1 cellular context compared by ENCODE assay signal in the genomic region with DNA sequence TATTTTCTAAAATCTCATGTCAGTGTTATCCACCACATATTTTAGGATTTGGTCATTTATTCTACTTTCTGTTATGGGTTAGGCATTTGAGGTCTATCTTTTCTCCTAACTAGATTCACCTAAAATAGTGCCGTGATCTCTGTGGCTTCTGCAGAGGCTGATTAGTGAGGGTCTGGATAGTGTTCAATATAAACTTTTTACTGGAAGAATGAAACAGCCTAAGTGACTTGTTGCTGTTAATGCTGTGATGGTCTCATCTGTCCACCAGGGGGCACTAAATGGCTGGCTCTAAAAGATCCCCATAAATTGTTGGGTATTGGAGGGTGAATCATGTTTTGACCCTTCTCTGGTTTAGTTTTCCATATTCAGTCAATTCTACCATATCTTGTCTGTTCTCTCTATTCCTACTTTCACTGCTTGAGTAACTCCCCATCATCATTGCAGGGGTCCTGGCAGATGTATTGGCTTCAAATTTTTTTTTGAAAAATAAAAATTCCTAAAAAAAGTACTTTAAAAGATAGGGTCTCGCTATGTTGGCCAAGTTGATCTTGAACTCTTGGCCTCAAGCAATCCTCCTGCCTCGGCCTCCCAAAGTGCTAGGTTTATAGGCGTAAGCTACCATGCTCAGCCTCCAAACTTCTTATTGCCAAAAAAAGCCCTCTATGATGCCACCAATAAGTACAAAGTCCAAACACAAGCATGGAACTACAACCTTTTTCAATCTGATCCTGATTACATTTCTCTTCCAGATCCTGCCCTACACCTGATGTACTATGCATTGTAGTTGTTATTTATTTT.
A peak's percentile ranks its signal among the peaks of the same experiment; 100 is the strongest.
TF ChIP-seq lines count a peak whose summit lies in the region.

No MANE protein-coding gene starts in this region.

TF ChIP-seq in HepG2, 621 proteins besides CTCF, POLR2A, EP300 and RAD21 (continued from another document and continues in another):
- no peak for TF ChIP-seq GZF1 (CRISPR knock-in tag; IDR thresholded peaks at IDR 0.05)
- TF ChIP-seq, protein P1, sequence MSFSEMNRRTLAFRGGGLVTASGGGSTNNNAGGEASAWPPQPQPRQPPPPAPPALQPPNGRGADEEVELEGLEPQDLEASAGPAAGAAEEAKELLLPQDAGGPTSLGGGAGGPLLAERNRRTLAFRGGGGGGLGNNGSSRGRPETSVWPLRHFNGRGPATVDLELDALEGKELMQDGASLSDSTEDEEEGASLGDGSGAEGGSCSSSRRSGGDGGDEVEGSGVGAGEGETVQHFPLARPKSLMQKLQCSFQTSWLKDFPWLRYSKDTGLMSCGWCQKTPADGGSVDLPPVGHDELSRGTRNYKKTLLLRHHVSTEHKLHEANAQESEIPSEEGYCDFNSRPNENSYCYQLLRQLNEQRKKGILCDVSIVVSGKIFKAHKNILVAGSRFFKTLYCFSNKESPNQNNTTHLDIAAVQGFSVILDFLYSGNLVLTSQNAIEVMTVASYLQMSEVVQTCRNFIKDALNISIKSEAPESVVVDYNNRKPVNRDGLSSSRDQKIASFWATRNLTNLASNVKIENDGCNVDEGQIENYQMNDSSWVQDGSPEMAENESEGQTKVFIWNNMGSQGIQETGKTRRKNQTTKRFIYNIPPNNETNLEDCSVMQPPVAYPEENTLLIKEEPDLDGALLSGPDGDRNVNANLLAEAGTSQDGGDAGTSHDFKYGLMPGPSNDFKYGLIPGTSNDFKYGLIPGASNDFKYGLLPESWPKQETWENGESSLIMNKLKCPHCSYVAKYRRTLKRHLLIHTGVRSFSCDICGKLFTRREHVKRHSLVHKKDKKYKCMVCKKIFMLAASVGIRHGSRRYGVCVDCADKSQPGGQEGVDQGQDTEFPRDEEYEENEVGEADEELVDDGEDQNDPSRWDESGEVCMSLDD (CRISPR knock-in tag; IDR thresholded peaks at IDR 0.05; ENCODE audit: borderline replicate concordance): no peak
- no peak for TF ChIP-seq RFX1 (IDR thresholded peaks at IDR 0.05)
- no peak for TF ChIP-seq ZFP1 (CRISPR knock-in tag; IDR thresholded peaks at IDR 0.05)
- no peak for TF ChIP-seq PHF21A (CRISPR knock-in tag; IDR thresholded peaks at IDR 0.05)
- TF ChIP-seq EHMT2 (IDR thresholded peaks at IDR 0.05; ENCODE audit: borderline replicate concordance, low read depth, low read length): 0 out of 2 replicates have a peak, but pooled peaks have one; percentile 45
- no peak for TF ChIP-seq RORA (CRISPR knock-in tag; IDR thresholded peaks at IDR 0.05)
- TF ChIP-seq ZSCAN20 (CRISPR knock-in tag; IDR thresholded peaks at IDR 0.05; ENCODE audit: borderline replicate concordance): no peak
- TF ChIP-seq, protein P2, sequence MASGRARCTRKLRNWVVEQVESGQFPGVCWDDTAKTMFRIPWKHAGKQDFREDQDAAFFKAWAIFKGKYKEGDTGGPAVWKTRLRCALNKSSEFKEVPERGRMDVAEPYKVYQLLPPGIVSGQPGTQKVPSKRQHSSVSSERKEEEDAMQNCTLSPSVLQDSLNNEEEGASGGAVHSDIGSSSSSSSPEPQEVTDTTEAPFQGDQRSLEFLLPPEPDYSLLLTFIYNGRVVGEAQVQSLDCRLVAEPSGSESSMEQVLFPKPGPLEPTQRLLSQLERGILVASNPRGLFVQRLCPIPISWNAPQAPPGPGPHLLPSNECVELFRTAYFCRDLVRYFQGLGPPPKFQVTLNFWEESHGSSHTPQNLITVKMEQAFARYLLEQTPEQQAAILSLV (CRISPR knock-in tag; IDR thresholded peaks at IDR 0.05; ENCODE audit: borderline replicate concordance): no peak
- no peak for TF ChIP-seq ZNF777 (CRISPR knock-in tag; IDR thresholded peaks at IDR 0.05)
- TF ChIP-seq, protein P3, sequence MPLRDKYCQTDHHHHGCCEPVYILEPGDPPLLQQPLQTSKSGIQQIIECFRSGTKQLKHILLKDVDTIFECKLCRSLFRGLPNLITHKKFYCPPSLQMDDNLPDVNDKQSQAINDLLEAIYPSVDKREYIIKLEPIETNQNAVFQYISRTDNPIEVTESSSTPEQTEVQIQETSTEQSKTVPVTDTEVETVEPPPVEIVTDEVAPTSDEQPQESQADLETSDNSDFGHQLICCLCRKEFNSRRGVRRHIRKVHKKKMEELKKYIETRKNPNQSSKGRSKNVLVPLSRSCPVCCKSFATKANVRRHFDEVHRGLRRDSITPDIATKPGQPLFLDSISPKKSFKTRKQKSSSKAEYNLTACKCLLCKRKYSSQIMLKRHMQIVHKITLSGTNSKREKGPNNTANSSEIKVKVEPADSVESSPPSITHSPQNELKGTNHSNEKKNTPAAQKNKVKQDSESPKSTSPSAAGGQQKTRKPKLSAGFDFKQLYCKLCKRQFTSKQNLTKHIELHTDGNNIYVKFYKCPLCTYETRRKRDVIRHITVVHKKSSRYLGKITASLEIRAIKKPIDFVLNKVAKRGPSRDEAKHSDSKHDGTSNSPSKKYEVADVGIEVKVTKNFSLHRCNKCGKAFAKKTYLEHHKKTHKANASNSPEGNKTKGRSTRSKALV (CRISPR knock-in tag; IDR thresholded peaks at IDR 0.05): no peak; the same call in 1 of the 2 replicates
- TF ChIP-seq, protein P4, sequence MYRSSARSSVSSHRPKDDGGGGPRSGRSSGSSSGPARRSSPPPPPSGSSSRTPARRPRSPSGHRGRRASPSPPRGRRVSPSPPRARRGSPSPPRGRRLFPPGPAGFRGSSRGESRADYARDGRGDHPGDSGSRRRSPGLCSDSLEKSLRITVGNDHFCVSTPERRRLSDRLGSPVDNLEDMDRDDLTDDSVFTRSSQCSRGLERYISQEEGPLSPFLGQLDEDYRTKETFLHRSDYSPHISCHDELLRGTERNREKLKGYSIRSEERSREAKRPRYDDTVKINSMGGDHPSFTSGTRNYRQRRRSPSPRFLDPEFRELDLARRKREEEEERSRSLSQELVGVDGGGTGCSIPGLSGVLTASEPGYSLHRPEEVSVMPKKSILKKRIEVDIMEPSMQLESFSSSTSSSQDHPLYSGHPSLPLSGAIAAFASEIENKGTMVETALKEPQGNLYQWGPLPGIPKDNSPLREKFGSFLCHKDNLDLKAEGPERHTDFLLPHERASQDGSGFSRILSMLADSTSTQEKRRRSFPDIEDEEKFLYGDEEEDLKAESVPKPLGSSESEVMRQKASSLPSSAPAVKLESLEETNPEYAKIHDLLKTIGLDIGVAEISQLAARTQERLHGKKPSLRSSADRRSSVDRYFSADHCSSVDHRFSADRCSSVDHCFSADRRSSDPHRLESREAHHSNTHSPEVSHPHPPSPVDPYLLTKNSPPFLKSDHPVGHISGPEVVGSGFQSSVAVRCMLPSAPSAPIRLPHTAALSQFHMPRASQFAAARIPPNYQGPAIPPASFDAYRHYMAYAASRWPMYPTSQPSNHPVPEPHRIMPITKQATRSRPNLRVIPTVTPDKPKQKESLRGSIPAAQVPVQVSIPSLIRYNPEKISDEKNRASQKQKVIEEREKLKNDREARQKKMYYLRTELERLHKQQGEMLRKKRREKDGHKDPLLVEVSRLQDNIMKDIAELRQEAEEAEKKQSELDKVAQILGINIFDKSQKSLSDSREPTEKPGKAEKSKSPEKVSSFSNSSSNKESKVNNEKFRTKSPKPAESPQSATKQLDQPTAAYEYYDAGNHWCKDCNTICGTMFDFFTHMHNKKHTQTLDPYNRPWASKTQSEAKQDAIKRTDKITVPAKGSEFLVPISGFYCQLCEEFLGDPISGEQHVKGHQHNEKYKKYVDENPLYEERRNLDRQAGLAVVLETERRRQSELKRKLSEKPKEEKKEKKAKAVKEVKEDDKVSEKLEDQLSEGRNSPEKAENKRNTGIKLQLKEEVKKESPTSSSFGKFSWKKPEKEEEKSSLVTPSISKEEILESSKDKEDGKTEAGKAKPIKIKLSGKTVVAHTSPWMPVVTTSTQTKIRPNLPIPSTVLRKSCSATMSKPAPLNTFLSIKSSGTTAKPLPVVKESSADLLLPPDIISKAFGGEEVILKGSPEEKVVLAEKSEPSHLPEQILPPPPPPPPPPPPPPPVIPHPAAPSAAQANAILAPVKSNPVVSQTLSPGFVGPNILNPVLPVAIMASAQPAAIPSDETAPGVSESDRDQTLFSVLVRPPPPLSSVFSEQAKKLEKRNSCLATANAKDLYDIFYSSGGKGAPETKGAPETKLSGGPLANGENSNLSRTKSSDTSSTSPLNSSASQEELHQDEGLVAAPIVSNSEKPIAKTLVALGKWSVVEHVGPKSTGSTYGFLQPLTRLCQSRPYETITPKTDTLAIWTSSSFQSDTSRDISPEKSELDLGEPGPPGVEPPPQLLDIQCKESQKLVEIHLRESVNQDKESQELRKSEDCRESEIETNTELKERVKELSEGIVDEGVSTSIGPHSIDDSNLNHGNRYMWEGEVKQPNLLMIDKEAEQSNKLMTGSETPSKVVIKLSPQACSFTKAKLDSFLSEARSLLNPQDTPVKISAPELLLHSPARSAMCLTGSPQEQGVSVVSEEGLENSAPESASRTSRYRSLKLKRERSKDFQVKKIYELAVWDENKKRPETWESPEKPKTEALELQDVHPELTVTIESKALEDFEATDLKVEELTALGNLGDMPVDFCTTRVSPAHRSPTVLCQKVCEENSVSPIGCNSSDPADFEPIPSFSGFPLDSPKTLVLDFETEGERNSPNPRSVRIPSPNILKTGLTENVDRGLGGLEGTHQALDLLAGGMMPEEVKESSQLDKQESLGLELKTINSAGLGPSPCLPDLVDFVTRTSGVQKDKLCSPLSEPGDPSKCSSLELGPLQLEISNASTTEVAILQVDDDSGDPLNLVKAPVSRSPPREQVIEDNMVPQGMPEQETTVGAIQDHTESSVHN (CRISPR knock-in tag; IDR thresholded peaks at IDR 0.05): no peak
- TF ChIP-seq PHB2 (IDR thresholded peaks at IDR 0.05; ENCODE audit: partially characterized antibody): no peak
- TF ChIP-seq U2AF1 (optimal IDR thresholded peaks at IDR 0.05; ENCODE audit: low read depth, low read length): no peak
- no peak for TF ChIP-seq HOXA9 (CRISPR knock-in tag; IDR thresholded peaks at IDR 0.05; ENCODE audit: borderline replicate concordance)
- TF ChIP-seq, protein P5, sequence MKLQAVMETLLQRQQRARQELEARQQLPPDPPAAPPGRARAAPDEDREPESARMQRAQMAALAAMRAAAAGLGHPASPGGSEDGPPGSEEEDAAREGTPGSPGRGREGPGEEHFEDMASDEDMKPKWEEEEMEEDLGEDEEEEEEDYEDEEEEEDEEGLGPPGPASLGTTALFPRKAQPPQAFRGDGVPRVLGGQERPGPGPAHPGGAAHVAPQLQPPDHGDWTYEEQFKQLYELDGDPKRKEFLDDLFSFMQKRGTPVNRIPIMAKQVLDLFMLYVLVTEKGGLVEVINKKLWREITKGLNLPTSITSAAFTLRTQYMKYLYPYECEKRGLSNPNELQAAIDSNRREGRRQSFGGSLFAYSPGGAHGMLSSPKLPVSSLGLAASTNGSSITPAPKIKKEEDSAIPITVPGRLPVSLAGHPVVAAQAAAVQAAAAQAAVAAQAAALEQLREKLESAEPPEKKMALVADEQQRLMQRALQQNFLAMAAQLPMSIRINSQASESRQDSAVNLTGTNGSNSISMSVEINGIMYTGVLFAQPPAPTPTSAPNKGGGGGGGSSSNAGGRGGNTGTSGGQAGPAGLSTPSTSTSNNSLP (IDR thresholded peaks at IDR 0.05; ENCODE audit: low read depth, low read length): peak; percentile 83
- TF ChIP-seq ZNF713 (CRISPR knock-in tag; IDR thresholded peaks at IDR 0.05): no peak
- TF ChIP-seq JUNB (CRISPR knock-in tag; IDR thresholded peaks at IDR 0.05; ENCODE audit: borderline replicate concordance): no peak
- TF ChIP-seq MIER3 (CRISPR knock-in tag; IDR thresholded peaks at IDR 0.05; ENCODE audit: borderline replicate concordance): 0 out of 2 replicates have a peak, but pooled peaks have one; percentile 70
- TF ChIP-seq, protein P6, sequence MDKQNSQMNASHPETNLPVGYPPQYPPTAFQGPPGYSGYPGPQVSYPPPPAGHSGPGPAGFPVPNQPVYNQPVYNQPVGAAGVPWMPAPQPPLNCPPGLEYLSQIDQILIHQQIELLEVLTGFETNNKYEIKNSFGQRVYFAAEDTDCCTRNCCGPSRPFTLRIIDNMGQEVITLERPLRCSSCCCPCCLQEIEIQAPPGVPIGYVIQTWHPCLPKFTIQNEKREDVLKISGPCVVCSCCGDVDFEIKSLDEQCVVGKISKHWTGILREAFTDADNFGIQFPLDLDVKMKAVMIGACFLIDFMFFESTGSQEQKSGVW (CRISPR knock-in tag; IDR thresholded peaks at IDR 0.05; ENCODE audit: borderline replicate concordance): no peak
- TF ChIP-seq RXRB (CRISPR knock-in tag; IDR thresholded peaks at IDR 0.05; ENCODE audit: borderline replicate concordance): peak; percentile 45; the same call in 1 of the 2 replicates
- no peak for TF ChIP-seq ZNF17 (CRISPR knock-in tag; IDR thresholded peaks at IDR 0.05)
- TF ChIP-seq SRF (IDR thresholded peaks at IDR 0.05; ENCODE audit: low read depth, low read length): no peak
- TF ChIP-seq NFATC3 (CRISPR knock-in tag; IDR thresholded peaks at IDR 0.05): 0 out of 2 replicates have a peak, but pooled peaks have one; percentile 53
- TF ChIP-seq ZNF10 (CRISPR knock-in tag; IDR thresholded peaks at IDR 0.05; ENCODE audit: borderline replicate concordance, low read depth): no peak
- TF ChIP-seq SMARCE1 (IDR thresholded peaks at IDR 0.05; ENCODE audit: borderline replicate concordance): no peak
- peak; percentile 54; the same call in 1 of the 2 replicates for TF ChIP-seq ZNF607 (CRISPR knock-in tag; IDR thresholded peaks at IDR 0.05; ENCODE audit: borderline replicate concordance)
- TF ChIP-seq GTF2F1 (IDR thresholded peaks at IDR 0.05; ENCODE audit: low read length): no peak
- no peak for TF ChIP-seq SYNCRIP (IDR thresholded peaks at IDR 0.05; ENCODE audit: insufficient read depth, low read depth, low read length)
- TF ChIP-seq PAX8 (CRISPR knock-in tag; IDR thresholded peaks at IDR 0.05; ENCODE audit: borderline replicate concordance): no peak
- TF ChIP-seq ZNF329 (CRISPR knock-in tag; IDR thresholded peaks at IDR 0.05; ENCODE audit: low read depth): no peak
- TF ChIP-seq, protein P7, sequence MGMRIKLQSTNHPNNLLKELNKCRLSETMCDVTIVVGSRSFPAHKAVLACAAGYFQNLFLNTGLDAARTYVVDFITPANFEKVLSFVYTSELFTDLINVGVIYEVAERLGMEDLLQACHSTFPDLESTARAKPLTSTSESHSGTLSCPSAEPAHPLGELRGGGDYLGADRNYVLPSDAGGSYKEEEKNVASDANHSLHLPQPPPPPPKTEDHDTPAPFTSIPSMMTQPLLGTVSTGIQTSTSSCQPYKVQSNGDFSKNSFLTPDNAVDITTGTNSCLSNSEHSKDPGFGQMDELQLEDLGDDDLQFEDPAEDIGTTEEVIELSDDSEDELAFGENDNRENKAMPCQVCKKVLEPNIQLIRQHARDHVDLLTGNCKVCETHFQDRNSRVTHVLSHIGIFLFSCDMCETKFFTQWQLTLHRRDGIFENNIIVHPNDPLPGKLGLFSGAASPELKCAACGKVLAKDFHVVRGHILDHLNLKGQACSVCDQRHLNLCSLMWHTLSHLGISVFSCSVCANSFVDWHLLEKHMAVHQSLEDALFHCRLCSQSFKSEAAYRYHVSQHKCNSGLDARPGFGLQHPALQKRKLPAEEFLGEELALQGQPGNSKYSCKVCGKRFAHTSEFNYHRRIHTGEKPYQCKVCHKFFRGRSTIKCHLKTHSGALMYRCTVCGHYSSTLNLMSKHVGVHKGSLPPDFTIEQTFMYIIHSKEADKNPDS (CRISPR knock-in tag; IDR thresholded peaks at IDR 0.05): no peak
- TF ChIP-seq, protein P8, sequence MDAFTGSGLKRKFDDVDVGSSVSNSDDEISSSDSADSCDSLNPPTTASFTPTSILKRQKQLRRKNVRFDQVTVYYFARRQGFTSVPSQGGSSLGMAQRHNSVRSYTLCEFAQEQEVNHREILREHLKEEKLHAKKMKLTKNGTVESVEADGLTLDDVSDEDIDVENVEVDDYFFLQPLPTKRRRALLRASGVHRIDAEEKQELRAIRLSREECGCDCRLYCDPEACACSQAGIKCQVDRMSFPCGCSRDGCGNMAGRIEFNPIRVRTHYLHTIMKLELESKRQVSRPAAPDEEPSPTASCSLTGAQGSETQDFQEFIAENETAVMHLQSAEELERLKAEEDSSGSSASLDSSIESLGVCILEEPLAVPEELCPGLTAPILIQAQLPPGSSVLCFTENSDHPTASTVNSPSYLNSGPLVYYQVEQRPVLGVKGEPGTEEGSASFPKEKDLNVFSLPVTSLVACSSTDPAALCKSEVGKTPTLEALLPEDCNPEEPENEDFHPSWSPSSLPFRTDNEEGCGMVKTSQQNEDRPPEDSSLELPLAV (CRISPR knock-in tag; conservative IDR thresholded peaks at IDR 0.05; ENCODE audit: low read depth): no peak
